In the genomic region with DNA sequence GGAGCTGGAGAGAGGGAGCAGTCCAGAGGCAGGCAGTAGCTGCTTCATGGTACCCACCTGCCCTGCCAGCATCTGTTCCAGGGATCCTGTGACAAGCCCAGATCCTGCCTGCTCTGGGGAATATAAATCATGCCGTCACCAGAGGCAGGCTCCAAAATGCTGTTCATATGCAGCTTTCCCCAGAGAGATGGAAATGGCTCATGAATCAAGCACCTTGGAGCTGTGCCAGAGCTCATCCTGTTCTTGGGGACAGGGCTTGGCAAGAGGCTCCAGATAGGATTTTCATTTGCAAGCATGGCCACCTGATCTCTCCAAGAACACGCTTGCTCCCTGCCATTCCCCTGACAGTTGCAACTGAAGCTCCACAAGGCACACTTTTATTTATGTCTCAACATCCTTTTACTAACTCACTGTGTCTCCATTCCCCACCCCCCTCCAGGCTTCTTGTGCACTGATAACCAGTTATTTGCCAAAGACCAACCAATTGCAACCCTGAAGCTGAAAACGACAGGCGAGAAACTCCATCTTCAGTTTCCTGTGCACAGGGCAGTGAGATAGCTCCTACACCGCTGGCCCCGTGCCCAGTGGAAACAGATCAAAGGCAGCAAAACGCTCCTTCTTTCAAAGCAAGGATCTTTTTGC, we compare ENCODE assay signal across 9 cellular contexts.
DNase-seq lines count a peak whose midpoint lies in the region; ATAC-seq and TF ChIP-seq lines count a peak whose summit lies in the region.
"Had no signal": no experiment of that assay in that cellular context is flagged by ENCODE, and none has a peak within 500 bp of the region (broad histone marks: within the 10 kb centered on the region; RNA-seq: fewer than 3 reads in every experiment).

No MANE protein-coding gene starts in this region.

- H2BK120ac ChIP-seq in IMR-90 (ENCODE audit: low read depth, low read length) = no peak overlapping the region

- no peak overlapping the region for H3K27ac ChIP-seq in IMR-90 (ENCODE audit: insufficient read depth, low read length)
- peak overlapping the region; percentile 42 to 57 (median 50) for H3K27ac ChIP-seq in esophagus muscularis mucosa (replicated peaks in 1 of 4)

- H4K5ac ChIP-seq in IMR-90 (ENCODE audit: low read depth, low read length) = no peak overlapping the region

- H3K18ac ChIP-seq in IMR-90 (ENCODE audit: low read depth, low read length) = no peak overlapping the region

- H3K4me1 Mint-ChIP-seq in T-helper 2 cell treated with Interferon-gamma antibody and Interleukin-4, amounts not matched to agents 5 μg/mL and 100 μg/mL, for 36 hours (ENCODE audit: low read depth) = no peaks in the 10 kb centered on the region

- no peaks in the 10 kb centered on the region for H3K36me3 Mint-ChIP-seq in T-helper 2 cell treated with Interferon-gamma antibody and Interleukin-4, amounts not matched to agents 5 μg/mL and 100 μg/mL, for 36 hours (ENCODE audit: low read depth)

- H3K23ac ChIP-seq in IMR-90 (ENCODE audit: low read depth, low read length) = no peak overlapping the region

- H3K56ac ChIP-seq in IMR-90 (ENCODE audit: extremely low read depth, insufficient read depth, low read length) = no peak overlapping the region

- H3K9me3 ChIP-seq in IMR-90 (ENCODE audit: control insufficient read depth, insufficient read depth, low read length) = no peaks in the 10 kb centered on the region
- no peaks in the 10 kb centered on the region for H3K9me3 ChIP-seq in esophagus muscularis mucosa
- H3K9me3 ChIP-seq: HAP-1 had no signal

- H3K4me2 ChIP-seq in IMR-90 (ENCODE audit: low read depth, low read length) = no peak overlapping the region

- peak overlapping the region; percentile 24; the same call in 1 of the 2 replicates for H2AK5ac ChIP-seq in IMR-90 (ENCODE audit: low read depth, low read length)

- 0 out of 2 replicates have a peak overlapping the region, but pooled peaks have one; percentile 45 for H3K4ac ChIP-seq in IMR-90 (ENCODE audit: low read depth, low read length)

- no peak overlapping the region for H2BK15ac ChIP-seq in IMR-90 (ENCODE audit: low read depth, low read length)

- H4K8ac ChIP-seq in IMR-90 (ENCODE audit: low read depth in 2 of 2, low read length in 2 of 2) = no peak overlapping the region

- CTCF ChIA-PET in IMR-90 (lab: Yijun Ruan, JAX) = no interaction called here

- POLR2A ChIA-PET in IMR-90 (lab: Charles Lee; ENCODE audit: unreplicated experiment) = no interaction called here

- dilution Hi-C loops in IMR-90 (cut with HindIII; ENCODE audit: low sequenced_read_pairs, unreplicated experiment) = no loop called here

- intact Hi-C loops in IMR-90 (cut with micrococcal nuclease) (no loop called here), esophagus muscularis mucosa (cut with DNase I) (no loop called here)

- TF ChIP-seq RAD21 in IMR-90 (IDR thresholded peaks at IDR 0.05; ENCODE audit: low read length) = no peak

- peak; percentile 59 for DNase-seq in IMR-90
- peak; percentile 80 for DNase-seq in NCI-H526 (lab: John Stamatoyannopoulos, UW)
- DNase-seq in esophagus muscularis mucosa (ENCODE audit: extremely low spot score) = peak; percentile 92
- peak; percentile 22 for DNase-seq in non-pigmented ciliary epithelial cell (ENCODE audit: low read depth)
- no peak for DNase-seq in T-helper 2 cell treated with Interferon-gamma antibody and Interleukin-4, amounts not matched to agents 5 μg/mL and 100 μg/mL, for 36 hours (ENCODE audit: low spot score)

- no peak overlapping the region for H4K91ac ChIP-seq in IMR-90 (ENCODE audit: insufficient read depth, low read depth, low read length)

- 24% methylated on average over 2 of the region's 7 CpGs; no CpG with 5 or more reads in 1 of the 2 experiments for WGBS in IMR-90 (ENCODE audit: extremely low coverage in 2 of 2, insufficient read length in 1 of 2), 2 experiments
- WGBS in esophagus muscularis mucosa = 11% methylated on average over 6 of the region's 7 CpGs

- H3K9me1 ChIP-seq in IMR-90 (ENCODE audit: insufficient read depth, low read length) = peaks cover 5% of the 10 kb centered on the region; the same call in 1 of the 2 replicates

- H3K36me3 ChIP-seq in IMR-90 (ENCODE audit: control insufficient read depth, insufficient read depth, low read length) = peaks cover 2% of the 10 kb centered on the region
- no peaks in the 10 kb centered on the region for H3K36me3 ChIP-seq in esophagus muscularis mucosa
- H3K36me3 ChIP-seq: HAP-1 had no signal

- no TSS peak for BruUV-seq in IMR-90 (replicated peaks; lab: Mats Ljungman, UMichigan)

- no peak overlapping the region for H2AK9ac ChIP-seq in IMR-90 (replicated peaks; ENCODE audit: low read depth, low read length, poor library complexity)

- H3K4me1 ChIP-seq in IMR-90 (ENCODE audit: control insufficient read depth, insufficient read depth, low read length) (peaks cover 15% of the 10 kb centered on the region), esophagus muscularis mucosa (peaks cover 27 to 48% (median 44%) of the 10 kb centered on the region in 4 donors)
- H3K4me1 ChIP-seq: HAP-1 had no signal

- H3K79me1 ChIP-seq in IMR-90 (ENCODE audit: low read depth in 1 of 2, low read length in 2 of 2) = peaks cover 0 to 4% of the 10 kb centered on the region in 2 experiments; a peak in 1 of 4 replicates

- in situ Hi-C loops in IMR-90 (cut with MboI; ENCODE audit: low sequenced_read_pairs) = no loop called here

- H2AFZ ChIP-seq in IMR-90 (replicated peaks; ENCODE audit: low read length, poor library complexity) = no peak overlapping the region

- TF ChIP-seq EP300 in esophagus muscularis mucosa (IDR thresholded peaks at IDR 0.05) = no peak

- H3K4me3 ChIP-seq in IMR-90 (ENCODE audit: insufficient read depth, low read depth, low read length) (no peak overlapping the region), esophagus muscularis mucosa (no peak overlapping the region)
- H3K4me3 ChIP-seq: HAP-1 had no signal

- H3K27me3 Mint-ChIP-seq in T-helper 2 cell treated with Interferon-gamma antibody and Interleukin-4, amounts not matched to agents 5 μg/mL and 100 μg/mL, for 36 hours (ENCODE audit: low read depth) = peaks cover 6% of the 10 kb centered on the region

- no peak overlapping the region for H3K27ac Mint-ChIP-seq in T-helper 2 cell treated with Interferon-gamma antibody and Interleukin-4, amounts not matched to agents 5 μg/mL and 100 μg/mL, for 36 hours

- no peaks in the 10 kb centered on the region for H3K9me3 Mint-ChIP-seq in T-helper 2 cell treated with Interferon-gamma antibody and Interleukin-4, amounts not matched to agents 5 μg/mL and 100 μg/mL, for 36 hours

- H2BK20ac ChIP-seq in IMR-90 (ENCODE audit: low read depth, low read length) = no peak overlapping the region

- H3K9ac ChIP-seq in IMR-90 (ENCODE audit: low read depth, low read length) = no peak overlapping the region

- H3K27me3 ChIP-seq in IMR-90 (ENCODE audit: control insufficient read depth, insufficient read depth, low read length) (no peaks in the 10 kb centered on the region), esophagus muscularis mucosa (no peaks in the 10 kb centered on the region)

- TF ChIP-seq CTCF in IMR-90 (conservative IDR thresholded peaks at IDR 0.05; ENCODE audit: low read depth, low read length) = no peak
- no peak for TF ChIP-seq CTCF in esophagus muscularis mucosa (IDR thresholded peaks at IDR 0.05)

- peaks cover 12% of the 10 kb centered on the region; the same call in 1 of the 2 replicates for H4K20me1 ChIP-seq in IMR-90 (ENCODE audit: insufficient read depth, low read length)

- ATAC-seq in IMR-90 (ENCODE audit: low read depth) (peak; percentile 67), HG03469 (IDR thresholded peaks at IDR 0.05; ENCODE audit: unreplicated experiment) (no peak), HG03457 (IDR thresholded peaks at IDR 0.05; ENCODE audit: unreplicated experiment) (no peak), HG02763 (IDR thresholded peaks at IDR 0.05; ENCODE audit: unreplicated experiment) (no peak)

- H2BK5ac ChIP-seq in IMR-90 (ENCODE audit: low read depth, low read length, poor library complexity, severe bottlenecking) = no peak overlapping the region

- H3K4me3 Mint-ChIP-seq in T-helper 2 cell treated with Interferon-gamma antibody and Interleukin-4, amounts not matched to agents 5 μg/mL and 100 μg/mL, for 36 hours = no peak overlapping the region

- TF ChIP-seq POLR2A in IMR-90 (IDR thresholded peaks at IDR 0.05; ENCODE audit: low read depth, low read length) (no peak), esophagus muscularis mucosa (IDR thresholded peaks at IDR 0.05; ENCODE audit: low read depth) (no peak)

- no peak overlapping the region for H3K14ac ChIP-seq in IMR-90 (replicated peaks; ENCODE audit: low read depth, low read length)

TF ChIP-seq in IMR-90, 13 proteins besides CTCF, POLR2A, EP300 and RAD21 (continues in another document):
- TF ChIP-seq FOS (IDR thresholded peaks at IDR 0.05; ENCODE audit: low read depth, low read length) (no peak), BHLHE40 (IDR thresholded peaks at IDR 0.05; ENCODE audit: low read depth, low read length) (no peak), CEBPB (IDR thresholded peaks at IDR 0.05; ENCODE audit: low read depth, low read length) (no peak), SMC3 (IDR thresholded peaks at IDR 0.05; ENCODE audit: low read depth, low read length) (no peak), RCOR1 (IDR thresholded peaks at IDR 0.05; ENCODE audit: insufficient replicate concordance, low read length) (no peak), RFX5 (IDR thresholded peaks at IDR 0.05; ENCODE audit: low read depth, low read length) (no peak), MAZ (IDR thresholded peaks at IDR 0.05; ENCODE audit: borderline replicate concordance, low read depth, low read length) (no peak), MAFK (IDR thresholded peaks at IDR 0.05; ENCODE audit: low read depth, low read length) (no peak), MXI1 (IDR thresholded peaks at IDR 0.05; ENCODE audit: borderline replicate concordance, low read depth, low read length) (no peak)
- TF ChIP-seq, protein P1, sequence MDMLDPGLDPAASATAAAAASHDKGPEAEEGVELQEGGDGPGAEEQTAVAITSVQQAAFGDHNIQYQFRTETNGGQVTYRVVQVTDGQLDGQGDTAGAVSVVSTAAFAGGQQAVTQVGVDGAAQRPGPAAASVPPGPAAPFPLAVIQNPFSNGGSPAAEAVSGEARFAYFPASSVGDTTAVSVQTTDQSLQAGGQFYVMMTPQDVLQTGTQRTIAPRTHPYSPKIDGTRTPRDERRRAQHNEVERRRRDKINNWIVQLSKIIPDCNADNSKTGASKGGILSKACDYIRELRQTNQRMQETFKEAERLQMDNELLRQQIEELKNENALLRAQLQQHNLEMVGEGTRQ (IDR thresholded peaks at IDR 0.05; ENCODE audit: low read depth, low read length) = no peak
- TF ChIP-seq, protein P2, sequence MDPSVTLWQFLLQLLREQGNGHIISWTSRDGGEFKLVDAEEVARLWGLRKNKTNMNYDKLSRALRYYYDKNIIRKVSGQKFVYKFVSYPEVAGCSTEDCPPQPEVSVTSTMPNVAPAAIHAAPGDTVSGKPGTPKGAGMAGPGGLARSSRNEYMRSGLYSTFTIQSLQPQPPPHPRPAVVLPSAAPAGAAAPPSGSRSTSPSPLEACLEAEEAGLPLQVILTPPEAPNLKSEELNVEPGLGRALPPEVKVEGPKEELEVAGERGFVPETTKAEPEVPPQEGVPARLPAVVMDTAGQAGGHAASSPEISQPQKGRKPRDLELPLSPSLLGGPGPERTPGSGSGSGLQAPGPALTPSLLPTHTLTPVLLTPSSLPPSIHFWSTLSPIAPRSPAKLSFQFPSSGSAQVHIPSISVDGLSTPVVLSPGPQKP (IDR thresholded peaks at IDR 0.05; ENCODE audit: borderline replicate concordance, low read depth, low read length) = no peak
